21 cellular contexts compared by ENCODE assay signal in genomic region chr10:71779641-71780040, GRCh38. TPM values are rescaled to one million over a fixed set of nuclear protein-coding genes. Genes with fewer than 3 reads are reported as not detected.
DNase-seq lines count a peak whose midpoint lies in the region; ATAC-seq and TF ChIP-seq lines count a peak whose summit lies in the region.
"Had no signal": no experiment of that assay in that cellular context is flagged by ENCODE, and none has a peak within 500 bp of the region (broad histone marks: within the 10 kb centered on the region; RNA-seq: fewer than 3 reads in every experiment).

No MANE protein-coding gene starts in this region.

- POLR2A ChIA-PET in activated CD4-positive, alpha-beta T cell treated with anti-CD3 and anti-CD28 coated beads, Interleukin-2, amount 10 ng/mL, durations not matched to agents 7 days and 5 days (lab: Charles Lee): no interaction called here

- intact Hi-C loops in mucosa of descending colon (cut with DNase I, micrococcal nuclease): loop anchor here in 1 of 2 donors (10.0 kb wide), 1 partner anchor 55 kb away; no protein-coding TSS in a partner anchor
- intact Hi-C loops in left lung (cut with DNase I): no loop called here

- H3K4me3 ChIP-seq in mucosa of descending colon (no peak overlapping the region), left lung (no peak overlapping the region)
- H3K4me3 ChIP-seq: SJSA1 had no signal

- no peaks in the 10 kb centered on the region for H3K27me3 ChIP-seq in left lung
- H3K27me3 ChIP-seq: SJSA1 had no signal

- no peak overlapping the region for H3K4me3 Mint-ChIP-seq in activated CD4-positive, alpha-beta T cell treated with anti-CD3 and anti-CD28 coated beads, Interleukin-2, amount 10 ng/mL, durations not matched to agents 7 days and 5 days
- no peak overlapping the region for H3K4me3 Mint-ChIP-seq in stimulated activated naive CD8-positive, alpha-beta T cell treated with anti-CD3 and anti-CD28 coated beads, Interleukin-15, amount 100 ng/mL, for 72 hours

- H3K9me3 ChIP-seq in mucosa of descending colon: no peaks in the 10 kb centered on the region
- no peaks in the 10 kb centered on the region for H3K9me3 ChIP-seq in left lung

- no peak for TF ChIP-seq CTCF in mucosa of descending colon (IDR thresholded peaks at IDR 0.05)
- TF ChIP-seq CTCF in left lung (IDR thresholded peaks at IDR 0.05): no peak

- H3K36me3 ChIP-seq in mucosa of descending colon (ENCODE audit: low read depth): no peaks in the 10 kb centered on the region
- no peaks in the 10 kb centered on the region for H3K36me3 ChIP-seq in left lung
- H3K36me3 ChIP-seq: SJSA1 had no signal

- peaks cover 3% of the 10 kb centered on the region for H3K9me3 Mint-ChIP-seq in activated CD4-positive, alpha-beta T cell treated with anti-CD3 and anti-CD28 coated beads, Interleukin-2, amount 10 ng/mL, durations not matched to agents 7 days and 5 days
- peaks cover 4 to 7% of the 10 kb centered on the region in 2 donors for H3K9me3 Mint-ChIP-seq in stimulated activated naive CD8-positive, alpha-beta T cell treated with anti-CD3 and anti-CD28 coated beads, Interleukin-15, amount 100 ng/mL, for 72 hours

- CTCF ChIA-PET in activated CD4-positive, alpha-beta T cell treated with anti-CD3 and anti-CD28 coated beads, Interleukin-2, amount 10 ng/mL, durations not matched to agents 7 days and 5 days (lab: Charles Lee): no interaction called here

- no peaks in the 10 kb centered on the region for H3K4me1 ChIP-seq in mucosa of descending colon (ENCODE audit: low read depth)
- H3K4me1 ChIP-seq in left lung: peaks cover 0 to 72% of the 10 kb centered on the region in 2 donors
- H3K4me1 ChIP-seq: SJSA1 had no signal

- H3K27ac ChIP-seq in left lung: no peak overlapping the region
- H3K27ac ChIP-seq: C4-2B, SJSA1 had no signal

- DNase-seq in activated CD4-positive, alpha-beta T cell treated with anti-CD3 and anti-CD28 coated beads, Interleukin-2, amount 10 ng/mL, durations not matched to agents 7 days and 5 days: peak; percentile 36
- no peak for DNase-seq in activated CD4-positive, alpha-beta T cell treated with anti-CD3 and anti-CD28 coated beads for 48 hours
- DNase-seq in stimulated activated naive CD8-positive, alpha-beta T cell treated with anti-CD3 and anti-CD28 coated beads, Interleukin-15, amount 100 ng/mL, for 72 hours: no peak
- no peak for DNase-seq in stimulated activated naive CD8-positive, alpha-beta T cell treated with anti-CD3 and anti-CD28 coated beads, Interleukin-15, Interleukin-2, amounts not matched to agents 100 U/mL and 50 U/mL, for 24 hours
- peak in 2 of 3 donors; percentile 2 to 31 for DNase-seq in mucosa of descending colon
- no peak for DNase-seq in left lung
- DNase-seq in AML-193 (lab: John Stamatoyannopoulos, UW): no peak
- DNase-seq: 8988T; GF-D8; GOT3; HCEC 1CT; KG1; NCI-H1105; NCI-H146; NCI-H2029; NCI-H226; NCI-H510A treated with DMSO at 0.1 percent for 48 hours; NCI-H774; NK-92 treated with Interleukin-12 subunit alpha and Interleukin-12 subunit beta, amount 100 ng/mL, for 24 hours had no signal

- H3K27me3 Mint-ChIP-seq in activated CD4-positive, alpha-beta T cell treated with anti-CD3 and anti-CD28 coated beads, Interleukin-2, amount 10 ng/mL, durations not matched to agents 7 days and 5 days: no peaks in the 10 kb centered on the region
- H3K27me3 Mint-ChIP-seq in stimulated activated naive CD8-positive, alpha-beta T cell treated with anti-CD3 and anti-CD28 coated beads, Interleukin-15, amount 100 ng/mL, for 72 hours: no peaks in the 10 kb centered on the region

- peak overlapping the region; percentile 68 for H3K27ac Mint-ChIP-seq in activated CD4-positive, alpha-beta T cell treated with anti-CD3 and anti-CD28 coated beads, Interleukin-2, amount 10 ng/mL, durations not matched to agents 7 days and 5 days
- no peak overlapping the region for H3K27ac Mint-ChIP-seq in stimulated activated naive CD8-positive, alpha-beta T cell treated with anti-CD3 and anti-CD28 coated beads, Interleukin-15, amount 100 ng/mL, for 72 hours

- peaks cover 3% of the 10 kb centered on the region for H3K36me3 Mint-ChIP-seq in activated CD4-positive, alpha-beta T cell treated with anti-CD3 and anti-CD28 coated beads, Interleukin-2, amount 10 ng/mL, durations not matched to agents 7 days and 5 days (ENCODE audit: low read depth)

- peak; percentile 65 for ATAC-seq in stimulated activated naive CD8-positive, alpha-beta T cell treated with anti-CD3 and anti-CD28 coated beads, Interleukin-15, amount 100 ng/mL, for 72 hours
- no peak for ATAC-seq in stimulated activated naive CD8-positive, alpha-beta T cell treated with anti-CD3 and anti-CD28 coated beads, Interleukin-15, Interleukin-2, amounts not matched to agents 100 U/mL and 50 U/mL, for 24 hours
- ATAC-seq in mucosa of descending colon (no peak), left lung (no peak)

- H3K4me1 Mint-ChIP-seq in activated CD4-positive, alpha-beta T cell treated with anti-CD3 and anti-CD28 coated beads, Interleukin-2, amount 10 ng/mL, durations not matched to agents 7 days and 5 days: peaks cover 60% of the 10 kb centered on the region
- peaks cover 56% of the 10 kb centered on the region for H3K4me1 Mint-ChIP-seq in stimulated activated naive CD8-positive, alpha-beta T cell treated with anti-CD3 and anti-CD28 coated beads, Interleukin-15, amount 100 ng/mL, for 72 hours

RNA-seq across cellular contexts. Expression of gene VSIR, which starts 6.3 kb away (rescaled TPM):
- 100 to 1,000 TPM; 120 to 148 TPM for total RNA-seq in activated CD4-positive, alpha-beta T cell treated with anti-CD3 and anti-CD28 coated beads, Interleukin-2, amount 10 ng/mL, durations not matched to agents 7 days and 5 days
- 10 to 100 TPM; 48.1 to 71.0 (median 60.7) TPM for total RNA-seq in mucosa of descending colon
- 100 to 1,000 TPM in 1 of 2 donors, 10 to 100 TPM in 1; 46.7 to 133 TPM for total RNA-seq in left lung

Comparison
In these comparisons a context has a peak if more than half of its experiments do, and no peak if none do; other contexts are left out.
1. DNase-seq: peak in activated CD4-positive, alpha-beta T cell treated with anti-CD3 and anti-CD28 coated beads, Interleukin-2, amount 10 ng/mL, durations not matched to agents 7 days and 5 days (single experiment) and mucosa of descending colon (2 of 3); none in activated CD4-positive, alpha-beta T cell treated with anti-CD3 and anti-CD28 coated beads for 48 hours (single experiment), stimulated activated naive CD8-positive, alpha-beta T cell treated with anti-CD3 and anti-CD28 coated beads, Interleukin-15, amount 100 ng/mL, for 72 hours (0 of 2), stimulated activated naive CD8-positive, alpha-beta T cell treated with anti-CD3 and anti-CD28 coated beads, Interleukin-15, Interleukin-2, amounts not matched to agents 100 U/mL and 50 U/mL, for 24 hours (single experiment), left lung (0 of 2) and AML-193 (0 of 2).